14 cellular contexts compared by ENCODE assay signal in genomic region chr5:146345578-146346366, GRCh38. TPM values are rescaled to one million over a fixed set of nuclear protein-coding genes. Genes with fewer than 3 reads are reported as not detected.
DNase-seq lines count a peak whose midpoint lies in the region; ATAC-seq and TF ChIP-seq lines count a peak whose summit lies in the region.
"Had no signal": no experiment of that assay in that cellular context is flagged by ENCODE, and none has a peak within 500 bp of the region (broad histone marks: within the 10 kb centered on the region; RNA-seq: fewer than 3 reads in every experiment).

No MANE protein-coding gene starts in this region.

- no peaks in the 10 kb centered on the region for H3K36me3 Mint-ChIP-seq in chondrocyte (ENCODE audit: low read depth)
- H3K36me3 Mint-ChIP-seq in naive B cell = peaks cover 0 to 9% of the 10 kb centered on the region in 2 donors
- H3K36me3 Mint-ChIP-seq in activated CD8-positive, alpha-beta memory T cell treated with anti-CD3 and anti-CD28 coated beads, Interleukin-2, amount 10 ng/mL, durations not matched to agents 7 days and 5 days = no peaks in the 10 kb centered on the region

- ATAC-seq in naive B cell (ENCODE audit: low read depth in 2 of 2) = no peak
- ATAC-seq in activated CD8-positive, alpha-beta memory T cell treated with anti-CD3 and anti-CD28 coated beads, Interleukin-2, amount 10 ng/mL, durations not matched to agents 7 days and 5 days = no peak
- no peak for ATAC-seq in GM18907 (IDR thresholded peaks at IDR 0.05; ENCODE audit: unreplicated experiment)
- ATAC-seq: gastroesophageal sphincter had no signal

- no peak for TF ChIP-seq CTCF in chondrocyte (IDR thresholded peaks at IDR 0.05)

- H3K4me3 Mint-ChIP-seq in chondrocyte (ENCODE audit: unreplicated experiment) = peak overlapping the region; percentile 55
- H3K4me3 Mint-ChIP-seq in naive B cell = peak overlapping the region; percentile 29 to 87 (median 74)
- H3K4me3 Mint-ChIP-seq in activated CD8-positive, alpha-beta memory T cell treated with anti-CD3 and anti-CD28 coated beads, Interleukin-2, amount 10 ng/mL, durations not matched to agents 7 days and 5 days = no peak overlapping the region
- H3K4me3 Mint-ChIP-seq: activated T-helper 1 cell treated with anti-CD3 and anti-CD28 coated beads, Interleukin-12 subunit alpha, Interleukin-12 subunit beta, Interleukin-2, Interleukin-4 antibody, amounts not matched to agents 30 ng/mL and 10 ng/mL and 1 ng/mL, durations not matched to agents 14 hours and 24 hours and 36 hours had no signal

- H3K9me3 Mint-ChIP-seq in chondrocyte (ENCODE audit: low read depth) (no peaks in the 10 kb centered on the region), naive B cell (peaks cover 0 to 7% (median 2%) of the 10 kb centered on the region in 7 donors)
- no peaks in the 10 kb centered on the region for H3K9me3 Mint-ChIP-seq in activated CD8-positive, alpha-beta memory T cell treated with anti-CD3 and anti-CD28 coated beads, Interleukin-2, amount 10 ng/mL, durations not matched to agents 7 days and 5 days (ENCODE audit: low read depth)
- H3K9me3 Mint-ChIP-seq: activated T-helper 1 cell treated with anti-CD3 and anti-CD28 coated beads, Interleukin-12 subunit alpha, Interleukin-12 subunit beta, Interleukin-2, Interleukin-4 antibody, amounts not matched to agents 30 ng/mL and 10 ng/mL and 1 ng/mL, durations not matched to agents 14 hours and 24 hours and 36 hours had no signal

- CTCF ChIA-PET in activated CD8-positive, alpha-beta memory T cell treated with anti-CD3 and anti-CD28 coated beads, Interleukin-2, amount 10 ng/mL, durations not matched to agents 7 days and 5 days (lab: Charles Lee) = no interaction called here

- peaks cover 14% of the 10 kb centered on the region for H3K4me1 Mint-ChIP-seq in chondrocyte (ENCODE audit: low read depth)
- peaks cover 14 to 28% (median 25%) of the 10 kb centered on the region in 3 donors for H3K4me1 Mint-ChIP-seq in naive B cell
- H3K4me1 Mint-ChIP-seq in activated CD8-positive, alpha-beta memory T cell treated with anti-CD3 and anti-CD28 coated beads, Interleukin-2, amount 10 ng/mL, durations not matched to agents 7 days and 5 days = peaks cover 9% of the 10 kb centered on the region

- DNase-seq in stimulated activated CD4-positive, alpha-beta T cell treated with anti-CD3 and anti-CD28 coated beads, Interleukin-15, amount 100 ng/mL, for 24 hours = peak; percentile 7
- no peak for DNase-seq in stimulated activated CD4-positive, alpha-beta T cell treated with anti-CD3 and anti-CD28 coated beads, Interleukin-4, amount 100 ng/mL, for 1 hour
- DNase-seq in chondrocyte (ENCODE audit: low spot score) = no peak
- DNase-seq in naive B cell = no peak
- DNase-seq in activated CD8-positive, alpha-beta memory T cell treated with anti-CD3 and anti-CD28 coated beads, Interleukin-2, amount 10 ng/mL, durations not matched to agents 7 days and 5 days = no peak
- no peak for DNase-seq in stimulated activated naive CD4-positive, alpha-beta T cell (lab: John Stamatoyannopoulos, UW)
- DNase-seq in OCI-M2 (lab: John Stamatoyannopoulos, UW; ENCODE audit: unreplicated experiment) = no peak
- DNase-seq: NCI-H1105; PC-3; spleen; stimulated activated CD8-positive, alpha-beta memory T cell treated with anti-CD3 and anti-CD28 coated beads, Interleukin-4, amount 100 ng/mL, for 48 hours had no signal

- H3K27me3 Mint-ChIP-seq in chondrocyte (ENCODE audit: low read depth) (peaks cover 77% of the 10 kb centered on the region), naive B cell (peaks cover 52 to 88% (median 72%) of the 10 kb centered on the region in 3 donors)
- H3K27me3 Mint-ChIP-seq in activated CD8-positive, alpha-beta memory T cell treated with anti-CD3 and anti-CD28 coated beads, Interleukin-2, amount 10 ng/mL, durations not matched to agents 7 days and 5 days = peaks cover 74% of the 10 kb centered on the region

- H3K27ac Mint-ChIP-seq in chondrocyte (ENCODE audit: unreplicated experiment) (no peak overlapping the region), naive B cell (peak overlapping the region in 1 of 6 donors; percentile 44)
- H3K27ac Mint-ChIP-seq in activated CD8-positive, alpha-beta memory T cell treated with anti-CD3 and anti-CD28 coated beads, Interleukin-2, amount 10 ng/mL, durations not matched to agents 7 days and 5 days = no peak overlapping the region

RNA-seq across cellular contexts. Expression of gene POU4F3, which starts 7.1 kb away (rescaled TPM):
- not detected in 3 replicates for total RNA-seq in chondrocyte
- not detected for polyA plus RNA-seq in naive B cell (ENCODE audit: low read depth in 6 of 6)
- total RNA-seq in activated CD8-positive, alpha-beta memory T cell treated with anti-CD3 and anti-CD28 coated beads, Interleukin-2, amount 10 ng/mL, durations not matched to agents 7 days and 5 days = under 1 TPM; 0.09 to 0.20 TPM
- total RNA-seq: activated T-helper 1 cell treated with anti-CD3 and anti-CD28 coated beads, Interleukin-12 subunit alpha, Interleukin-12 subunit beta, Interleukin-2, Interleukin-4 antibody, amounts not matched to agents 30 ng/mL and 10 ng/mL and 1 ng/mL, durations not matched to agents 14 hours and 24 hours and 36 hours; gastroesophageal sphincter; PC-3 had no signal
